In the genomic region with DNA sequence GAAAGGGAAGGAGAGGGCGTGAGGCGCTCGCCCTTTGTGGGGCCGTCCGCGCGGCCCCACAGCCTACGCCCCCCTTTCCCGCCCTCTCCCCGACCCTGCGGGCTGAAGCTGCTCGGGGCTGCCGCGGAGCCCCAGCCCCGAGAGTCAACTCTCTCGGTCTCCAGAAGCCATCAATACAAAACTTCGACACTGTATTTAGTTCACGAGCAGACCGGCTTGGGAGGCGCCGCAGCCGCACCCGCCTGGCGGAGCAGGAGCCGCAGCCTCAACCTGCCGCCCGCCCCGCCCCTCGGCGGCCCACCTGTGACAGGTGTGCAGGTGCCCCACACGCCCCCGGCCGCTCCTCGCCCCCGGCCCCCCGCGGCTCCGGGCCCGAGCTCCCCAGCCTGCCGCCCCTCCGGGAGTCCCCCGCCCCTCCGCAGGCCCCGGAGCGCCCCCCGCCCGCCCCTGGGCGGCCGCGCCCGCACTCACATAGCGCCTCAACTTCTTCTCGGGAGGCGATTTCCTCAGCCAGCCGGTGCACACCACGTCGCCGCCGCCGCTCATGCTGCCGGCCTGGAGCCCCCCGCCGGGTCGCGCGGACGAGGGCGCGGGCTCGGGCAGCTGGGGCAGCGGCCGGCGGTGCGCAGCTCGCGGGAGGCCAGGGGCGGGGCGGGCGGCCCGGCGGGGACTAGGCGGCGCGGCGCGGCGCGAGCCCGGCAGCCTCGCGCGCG, we compare ENCODE assay signal across 8 cellular contexts. TPM values are rescaled to one million over a fixed set of nuclear protein-coding genes. Genes with fewer than 3 reads are reported as not detected.
DNase-seq lines count a peak whose midpoint lies in the region; ATAC-seq and TF ChIP-seq lines count a peak whose summit lies in the region.

A gene with protein sequence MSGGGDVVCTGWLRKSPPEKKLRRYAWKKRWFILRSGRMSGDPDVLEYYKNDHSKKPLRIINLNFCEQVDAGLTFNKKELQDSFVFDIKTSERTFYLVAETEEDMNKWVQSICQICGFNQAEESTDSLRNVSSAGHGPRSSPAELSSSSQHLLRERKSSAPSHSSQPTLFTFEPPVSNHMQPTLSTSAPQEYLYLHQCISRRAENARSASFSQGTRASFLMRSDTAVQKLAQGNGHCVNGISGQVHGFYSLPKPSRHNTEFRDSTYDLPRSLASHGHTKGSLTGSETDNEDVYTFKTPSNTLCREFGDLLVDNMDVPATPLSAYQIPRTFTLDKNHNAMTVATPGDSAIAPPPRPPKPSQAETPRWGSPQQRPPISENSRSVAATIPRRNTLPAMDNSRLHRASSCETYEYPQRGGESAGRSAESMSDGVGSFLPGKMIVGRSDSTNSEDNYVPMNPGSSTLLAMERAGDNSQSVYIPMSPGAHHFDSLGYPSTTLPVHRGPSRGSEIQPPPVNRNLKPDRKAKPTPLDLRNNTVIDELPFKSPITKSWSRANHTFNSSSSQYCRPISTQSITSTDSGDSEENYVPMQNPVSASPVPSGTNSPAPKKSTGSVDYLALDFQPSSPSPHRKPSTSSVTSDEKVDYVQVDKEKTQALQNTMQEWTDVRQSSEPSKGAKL (minus strand): TSS at position 646 of the 713 bp plus-strand sequence. CDS start 100 bp downstream, at position 546.

- intact Hi-C loops in vagina (cut with DNase I), result loop anchor here (5.0 to 10.0 kb wide), 3 partner anchors 103 to 193 kb away; no protein-coding TSS in a partner anchor

- peak within 1 kb of the TSS; percentile 84 for H3K4me3 ChIP-seq in endocrine pancreas (ENCODE audit: control insufficient read depth, insufficient read depth, low read length)
- peak within 1 kb of the TSS; percentile 83 to 89 for H3K4me3 ChIP-seq in mucosa of rectum (ENCODE audit: low read length in 2 of 2)
- H3K4me3 ChIP-seq in vagina, result peak within 1 kb of the TSS; percentile 81 to 98

- H3K9ac ChIP-seq in endocrine pancreas (ENCODE audit: control insufficient read depth, insufficient read depth, low read length) (peak within 1 kb of the TSS; percentile 96), mucosa of rectum (ENCODE audit: low read depth in 1 of 2, low read length in 2 of 2) (peak within 1 kb of the TSS; percentile 87 to 90)

- peak within 1 kb of the TSS; percentile 91 to 92 for H3K27ac ChIP-seq in mucosa of rectum (ENCODE audit: low read depth in 2 of 2, low read length in 2 of 2)
- peak within 1 kb of the TSS; percentile 98 for H3K27ac ChIP-seq in vagina

- H3K9me3 ChIP-seq in endocrine pancreas (ENCODE audit: control insufficient read depth, low read length) (no peaks in the 10 kb centered on the region), mucosa of rectum (ENCODE audit: control insufficient read depth in 2 of 2, low read length in 2 of 2) (no peaks in the 10 kb centered on the region), vagina (no peaks in the 10 kb centered on the region)

- peak; percentile 4 for ATAC-seq in HG03095 (IDR thresholded peaks at IDR 0.05; ENCODE audit: unreplicated experiment)

- no peak for TF ChIP-seq CTCF in vagina (IDR thresholded peaks at IDR 0.05)

- H3K27me3 ChIP-seq in endocrine pancreas (ENCODE audit: control insufficient read depth, insufficient read depth, low read length), result no peaks in the 10 kb centered on the region
- no peaks in the 10 kb centered on the region for H3K27me3 ChIP-seq in mucosa of rectum (ENCODE audit: control insufficient read depth in 2 of 2, insufficient read depth in 2 of 2, low read length in 2 of 2)
- H3K27me3 ChIP-seq in vagina, result no peaks in the 10 kb centered on the region

- H3K36me3 ChIP-seq in endocrine pancreas (ENCODE audit: control insufficient read depth, insufficient read depth, low read length) (no peaks in the 10 kb centered on the region), mucosa of rectum (ENCODE audit: control insufficient read depth in 2 of 2, insufficient read depth in 2 of 2, low read length in 2 of 2) (no peaks in the 10 kb centered on the region), vagina (no peaks in the 10 kb centered on the region)

- DNase-seq in NCI-H510A treated with DMSO at 0.1 percent for 48 hours (lab: John Stamatoyannopoulos, UW), result peak; percentile 56
- no peak for DNase-seq in NCI-H510A (lab: John Stamatoyannopoulos, UW)
- peak in 4 of 5 experiments; percentile 5 to 28 (median 14) for DNase-seq in T-helper 2 cell
- no peak for DNase-seq in vagina (ENCODE audit: extremely low spot score in 2 of 2)
- no peak for DNase-seq in HuH-7 (ENCODE audit: low spot score)

- H3K4me1 ChIP-seq in endocrine pancreas (ENCODE audit: control insufficient read depth, insufficient read depth, low read length) (no peaks in the 10 kb centered on the region), mucosa of rectum (ENCODE audit: control insufficient read depth in 2 of 2, insufficient read depth in 2 of 2, low read length in 2 of 2) (peaks cover 20 to 23% of the 10 kb centered on the region in 2 donors), vagina (peaks cover 53% of the 10 kb centered on the region)

- TF ChIP-seq POLR2A in vagina (IDR thresholded peaks at IDR 0.05), result peak in 1 of 2 donors; percentile 60

RNA-seq across cellular contexts. Expression of the gene that starts here (rescaled TPM):
- 24.6 TPM for total RNA-seq in vagina

Comparison
In these comparisons a context has a peak if more than half of its experiments do, and no peak if none do; other contexts are left out.
1. DNase-seq: peak in NCI-H510A treated with DMSO at 0.1 percent for 48 hours (single experiment) and T-helper 2 cell (4 of 5); none in NCI-H510A (single experiment), vagina (0 of 2) and HuH-7 (single experiment).
2. Peak in every context shown above with its lines, with median percentiles within 50 percentile points of each other: H3K4me3 ChIP-seq.